Comparison of ENCODE assay signal across 8 cellular contexts in genomic region chrX:68831405-68832100, GRCh38. TPM values are rescaled to one million over a fixed set of nuclear protein-coding genes. Genes with fewer than 3 reads are reported as not detected.
DNase-seq lines count a peak whose midpoint lies in the region; ATAC-seq and TF ChIP-seq lines count a peak whose summit lies in the region.

No MANE protein-coding gene starts in this region.

- H3K36me3 ChIP-seq in GM23248 (ENCODE audit: low read depth) (no peaks in the 10 kb centered on the region), psoas muscle (ENCODE audit: insufficient read depth in 1 of 2, low read depth in 1 of 2) (no peaks in the 10 kb centered on the region)

- no peaks in the 10 kb centered on the region for H4K20me1 ChIP-seq in GM23248 (ENCODE audit: insufficient read depth)

- TF ChIP-seq CTCF in activated B cell treated with CpG ODN at 0.5 μM for 24 hours (IDR thresholded peaks at IDR 0.05) (no peak), fibroblast of villous mesenchyme (IDR thresholded peaks at IDR 0.05; ENCODE audit: insufficient read depth, low read depth, low read length) (no peak), psoas muscle (IDR thresholded peaks at IDR 0.05) (no peak)

- H3K4me1 ChIP-seq in GM23248 (ENCODE audit: insufficient read depth) (0 out of 2 replicates have a peak, but pooled peaks cover 3% of the 10 kb centered on the region), psoas muscle (peaks cover 8% of the 10 kb centered on the region)

- peak overlapping the region; percentile 92 for H3K4me2 ChIP-seq in GM23248 (ENCODE audit: unreplicated experiment)

- H3K9ac ChIP-seq in GM23248: peak overlapping the region; percentile 67

- peaks cover 2% of the 10 kb centered on the region for H3K27me3 Mint-ChIP-seq in activated B cell treated with CpG ODN at 0.5 μM for 24 hours
- peaks cover 6 to 17% of the 10 kb centered on the region in 2 donors for H3K27me3 Mint-ChIP-seq in stimulated activated naive B cell treated with anti-CD40 and anti-IgM and Interleukin-4, amounts not matched to agents 10 μg/mL and 1 μg/mL and 100 μg/mL, for 72 hours

- WGBS in GM23248 (ENCODE audit: low coverage in 1 of 2, low lambda C conversion rate in 2 of 2, missing lambda C conversion rate in 2 of 2), 2 experiments: 4 to 6% methylated on average over 5 of the region's 7 CpGs
- WGBS in psoas muscle, 3 donors: 30 to 42% (median 33%) methylated on average over 6 to 7 of the region's 7 CpGs

- peaks cover 24% of the 10 kb centered on the region for H3K4me1 Mint-ChIP-seq in activated B cell treated with CpG ODN at 0.5 μM for 24 hours
- peaks cover 20 to 51% of the 10 kb centered on the region in 2 donors for H3K4me1 Mint-ChIP-seq in stimulated activated naive B cell treated with anti-CD40 and anti-IgM and Interleukin-4, amounts not matched to agents 10 μg/mL and 1 μg/mL and 100 μg/mL, for 72 hours

- H3K36me3 Mint-ChIP-seq in activated B cell treated with CpG ODN at 0.5 μM for 24 hours (ENCODE audit: low read depth): peaks cover 2% of the 10 kb centered on the region
- no peaks in the 10 kb centered on the region for H3K36me3 Mint-ChIP-seq in stimulated activated naive B cell treated with anti-CD40 and anti-IgM and Interleukin-4, amounts not matched to agents 10 μg/mL and 1 μg/mL and 100 μg/mL, for 72 hours

- H3K27me3 ChIP-seq in GM23248 (replicated peaks; ENCODE audit: insufficient read depth) (no peaks in the 10 kb centered on the region), psoas muscle (ENCODE audit: insufficient read depth in 3 of 3, low read length in 2 of 3) (peaks cover 0 to 3% (median 0%) of the 10 kb centered on the region in 3 donors)

- H3K9me2 ChIP-seq in GM23248 (ENCODE audit: insufficient read depth): no peaks in the 10 kb centered on the region

- POLR2A ChIA-PET in activated B cell treated with CpG ODN at 0.5 μM for 24 hours (lab: Charles Lee): no interaction called here

- H3K4me3 ChIP-seq in GM23248: peak overlapping the region; percentile 84
- H3K4me3 ChIP-seq in fibroblast of villous mesenchyme (ENCODE audit: low read depth, low read length): peak overlapping the region; percentile 72
- H3K4me3 ChIP-seq in psoas muscle: peak overlapping the region; percentile 80

- intact Hi-C loops in activated B cell treated with CpG ODN at 0.5 μM for 24 hours (cut with micrococcal nuclease): no loop called here
- intact Hi-C loops in psoas muscle (cut with DNase I): loop anchor here (2.0 to 10.0 kb wide), 5 partner anchors 61 to 326 kb away; no protein-coding TSS in a partner anchor

- CTCF ChIA-PET in activated B cell treated with CpG ODN at 0.5 μM for 24 hours (lab: Charles Lee): interaction anchor here (1.2 kb wide), 1 partner anchor 9 kb away, joined by 3 read pairs; no protein-coding TSS in a partner anchor

- no peak for DNase-seq in GM23248
- no peak for DNase-seq in activated B cell treated with CpG ODN at 0.5 μM for 24 hours
- DNase-seq in fibroblast of villous mesenchyme (ENCODE audit: low read depth): no peak
- DNase-seq in psoas muscle: no peak
- no peak for DNase-seq in stimulated activated CD4-positive, alpha-beta T cell treated with anti-CD3 and anti-CD28 coated beads, Interleukin-1b, Interleukin-23, amount 100 ng/mL, for 48 hours
- DNase-seq in SHP77 treated with DMSO at 0.1 percent for 48 hours (lab: John Stamatoyannopoulos, UW): no peak
- no peak for DNase-seq in NCI-H1105 treated with DMSO at 0.1 percent for 48 hours (lab: John Stamatoyannopoulos, UW)
- DNase-seq in stimulated activated naive B cell treated with anti-CD40 and anti-IgM and Interleukin-4, amounts not matched to agents 10 μg/mL and 1 μg/mL and 100 μg/mL, for 72 hours: no peak

- ATAC-seq in activated B cell treated with CpG ODN at 0.5 μM for 24 hours (ENCODE audit: low read depth) (no peak), psoas muscle (no peak)
- no peak for ATAC-seq in stimulated activated naive B cell treated with anti-CD40 and anti-IgM and Interleukin-4, amounts not matched to agents 10 μg/mL and 1 μg/mL and 100 μg/mL, for 72 hours (replicated peaks)

- H3K27ac Mint-ChIP-seq in activated B cell treated with CpG ODN at 0.5 μM for 24 hours: no peak overlapping the region
- H3K27ac Mint-ChIP-seq in stimulated activated naive B cell treated with anti-CD40 and anti-IgM and Interleukin-4, amounts not matched to agents 10 μg/mL and 1 μg/mL and 100 μg/mL, for 72 hours: no peak overlapping the region

- H3K4me3 Mint-ChIP-seq in activated B cell treated with CpG ODN at 0.5 μM for 24 hours: peak overlapping the region; percentile 46
- H3K4me3 Mint-ChIP-seq in stimulated activated naive B cell treated with anti-CD40 and anti-IgM and Interleukin-4, amounts not matched to agents 10 μg/mL and 1 μg/mL and 100 μg/mL, for 72 hours: peak overlapping the region in 1 of 2 donors; percentile 25

- H3K9me3 ChIP-seq in GM23248 (ENCODE audit: low read depth) (no peaks in the 10 kb centered on the region), psoas muscle (no peaks in the 10 kb centered on the region)

- peaks cover 12% of the 10 kb centered on the region; the same call in 1 of the 2 replicates for H3K79me2 ChIP-seq in GM23248 (ENCODE audit: insufficient read depth)

- no peaks in the 10 kb centered on the region for H3K9me3 Mint-ChIP-seq in activated B cell treated with CpG ODN at 0.5 μM for 24 hours
- H3K9me3 Mint-ChIP-seq in stimulated activated naive B cell treated with anti-CD40 and anti-IgM and Interleukin-4, amounts not matched to agents 10 μg/mL and 1 μg/mL and 100 μg/mL, for 72 hours: no peaks in the 10 kb centered on the region

- in situ Hi-C loops in GM23248 (cut with MboI): no loop called here

- H3F3A ChIP-seq in GM23248 (ENCODE audit: insufficient read depth): no peaks in the 10 kb centered on the region

- H3K27ac ChIP-seq in GM23248 (peak overlapping the region; percentile 39; the same call in 1 of the 2 replicates), psoas muscle (no peak overlapping the region)

- H2AFZ ChIP-seq in GM23248: peak overlapping the region; percentile 56; the same call in 1 of the 2 replicates

RNA-seq across cellular contexts. Expression of gene EFNB1, which starts 2.7 kb away (rescaled TPM):
- 12.6 and 15.8 TPM in 2 replicates for total RNA-seq in GM23248 (2014; rRNA removed; shearing (Covaris generic))
- polyA plus RNA-seq in GM23248 (2016; fragmentation: Nextera tagmentation; extraction: Ambion mirVana) (4.7 and 5.3 TPM in 2 replicates), psoas muscle (10 to 100 TPM in 2 of 3 donors, 1 to 10 TPM in 1; 8.9 to 12.2 (median 11.2) TPM)
- total RNA-seq in activated B cell treated with CpG ODN at 0.5 μM for 24 hours (2.0 and 2.3 TPM in 2 replicates), fibroblast of villous mesenchyme (10.6 and 24.6 TPM in 2 replicates), psoas muscle (10 to 100 TPM; 10.9 to 14.9 (median 11.3) TPM)
